22 cellular contexts compared by ENCODE assay signal in the genomic region with DNA sequence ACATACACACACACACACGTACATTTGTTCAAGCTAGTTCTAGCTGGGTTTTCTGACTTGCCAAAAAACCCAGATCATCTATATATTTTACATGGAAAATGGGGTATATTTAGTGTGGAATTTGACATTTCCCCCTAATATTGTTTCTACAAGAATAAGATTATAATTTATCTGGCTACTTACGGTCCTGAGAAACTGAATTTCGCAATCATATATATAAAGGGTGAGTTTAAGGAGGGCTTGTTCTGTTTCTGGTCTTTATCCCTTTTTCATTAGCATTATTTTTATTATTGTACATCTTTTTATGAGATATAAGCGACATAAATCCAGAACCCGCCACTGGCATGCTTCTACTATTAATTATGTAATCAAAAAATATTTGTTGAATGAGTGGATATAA.
"Had no signal": no experiment of that assay in that cellular context is flagged by ENCODE, and none has a peak within 500 bp of the region (broad histone marks: within the 10 kb centered on the region; RNA-seq: fewer than 3 reads in every experiment).

No MANE protein-coding gene starts in this region.

- H3K9me3 ChIP-seq: heart right ventricle, lower lobe of right lung, right atrium auricular region, suprapubic skin, thoracic aorta, tibial artery, upper lobe of right lung had no signal

- H3K27ac ChIP-seq: heart right ventricle, left lung, lower lobe of right lung, parathyroid adenoma, right atrium auricular region, skin epidermis, spleen, suprapubic skin, thoracic aorta, tibial artery, upper lobe of right lung had no signal

- H3K36me3 ChIP-seq: heart right ventricle, left lung, lower lobe of right lung, right atrium auricular region, spleen, suprapubic skin, thoracic aorta, tibial artery, upper lobe of right lung had no signal

- DNase-seq: heart right ventricle; hippocampal formation; kidney; left colon; left lung; lower lobe of right lung; mammary epithelial cell; naive thymus-derived CD8-positive, alpha-beta T cell; nucleus accumbens; spleen; stimulated activated CD4-positive, alpha-beta T cell treated with anti-CD3 and anti-CD28 coated beads, Interleukin-4, amount 100 ng/mL, for 24 hours; stimulated activated naive CD4-positive, alpha-beta T cell; tibial artery; trophoblast cell; upper lobe of right lung had no signal

- H3K4me1 ChIP-seq: heart right ventricle, left lung, lower lobe of right lung, parathyroid adenoma, right atrium auricular region, spleen, suprapubic skin, tibial artery, upper lobe of right lung had no signal

- H3K79me2 ChIP-seq: parathyroid adenoma had no signal

- H3K27me3 ChIP-seq: heart right ventricle, left lung, right atrium auricular region, spleen, suprapubic skin, tibial artery, upper lobe of right lung had no signal

- H3K4me3 ChIP-seq: heart right ventricle, left lung, lower lobe of right lung, right atrium auricular region, skin epidermis, spleen, suprapubic skin, thoracic aorta, tibial artery, upper lobe of right lung had no signal

- H3K9ac ChIP-seq: parathyroid adenoma had no signal

- FAIRE-seq: islet of Langerhans, urothelium cell line had no signal

- H2AFZ ChIP-seq: parathyroid adenoma had no signal
